Comparison of ENCODE assay signal across 1 cellular context in the genomic region with DNA sequence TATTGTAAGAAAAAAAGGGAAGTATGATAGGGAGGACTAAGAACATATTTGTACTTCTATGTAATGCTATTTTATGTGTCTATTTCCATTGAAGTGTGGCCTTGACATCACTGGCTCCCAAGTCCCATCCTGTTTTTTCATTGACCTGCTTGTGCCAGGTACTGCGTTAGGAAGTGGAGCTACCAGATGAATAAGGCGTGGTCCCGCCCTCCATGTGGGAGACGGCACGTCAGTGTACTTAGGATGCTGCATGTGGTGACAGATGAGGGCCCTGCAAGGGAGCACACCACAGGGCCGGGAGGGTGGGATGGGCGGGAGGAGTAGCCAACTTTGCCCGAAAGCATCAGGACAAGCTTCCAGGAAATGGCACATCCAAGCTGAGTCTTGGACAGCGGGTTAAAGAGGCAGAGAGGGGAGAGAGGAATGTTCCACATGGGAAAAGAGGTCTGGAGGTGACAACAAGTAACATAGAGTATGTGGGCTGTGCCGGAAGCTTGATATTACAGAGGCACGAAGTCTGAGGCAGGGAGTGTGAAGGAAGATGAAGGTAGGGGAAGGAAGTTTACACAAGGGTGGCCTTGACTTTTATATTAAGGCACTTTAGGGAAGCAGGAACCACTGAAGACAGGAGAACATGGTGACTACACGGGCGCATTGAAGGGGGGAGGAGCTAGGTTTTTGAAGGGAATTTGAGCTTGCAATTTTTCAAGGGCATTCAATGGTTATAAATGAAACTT.
TF ChIP-seq lines count a peak whose summit lies in the region.

No MANE protein-coding gene starts in this region.

TF ChIP-seq in GM23338, 12 proteins besides CTCF, POLR2A, EP300 and RAD21 (continued from another document):
- no peak for TF ChIP-seq ZNF462 (CRISPR knock-in tag; IDR thresholded peaks at IDR 0.05)
- TF ChIP-seq STAT1 (IDR thresholded peaks at IDR 0.05; ENCODE audit: unreplicated experiment): no peak
